Comparison of ENCODE assay signal across 9 cellular contexts in genomic region chr9:131366745-131367401, GRCh38. TPM values are rescaled to one million over a fixed set of nuclear protein-coding genes. Genes with fewer than 3 reads are reported as not detected.
DNase-seq lines count a peak whose midpoint lies in the region; ATAC-seq and TF ChIP-seq lines count a peak whose summit lies in the region.
"Had no signal": no experiment of that assay in that cellular context is flagged by ENCODE, and none has a peak within 500 bp of the region (broad histone marks: within the 10 kb centered on the region; RNA-seq: fewer than 3 reads in every experiment).

No MANE protein-coding gene starts in this region.

- H3K36me3 Mint-ChIP-seq in neural progenitor cell, result peaks cover under 1% of the 10 kb centered on the region
- H3K36me3 Mint-ChIP-seq in activated CD4-positive, alpha-beta T cell treated with anti-CD3 and anti-CD28 coated beads, Interleukin-2, amount 10 ng/mL, durations not matched to agents 24 days and 14 days (ENCODE audit: low read depth), result no peaks in the 10 kb centered on the region

- H3K27me3 ChIP-seq in neural progenitor cell, result no peaks in the 10 kb centered on the region

- peaks cover 8% of the 10 kb centered on the region for H3K4me1 Mint-ChIP-seq in neural progenitor cell
- peaks cover 4% of the 10 kb centered on the region for H3K4me1 Mint-ChIP-seq in activated CD4-positive, alpha-beta T cell treated with anti-CD3 and anti-CD28 coated beads, Interleukin-2, amount 10 ng/mL, durations not matched to agents 24 days and 14 days

- H3K9me3 ChIP-seq in neural progenitor cell (ENCODE audit: low read depth), result no peaks in the 10 kb centered on the region

- H3K27me3 Mint-ChIP-seq in neural progenitor cell (ENCODE audit: insufficient read depth, low read depth), result peaks cover 3% of the 10 kb centered on the region
- peaks cover 3% of the 10 kb centered on the region for H3K27me3 Mint-ChIP-seq in activated CD4-positive, alpha-beta T cell treated with anti-CD3 and anti-CD28 coated beads, Interleukin-2, amount 10 ng/mL, durations not matched to agents 24 days and 14 days

- H3K4me1 ChIP-seq in neural progenitor cell, result peaks cover 4% of the 10 kb centered on the region

- no peak overlapping the region for H3K9ac ChIP-seq in neural progenitor cell

- no peaks in the 10 kb centered on the region for H3K9me3 Mint-ChIP-seq in neural progenitor cell
- no peaks in the 10 kb centered on the region for H3K9me3 Mint-ChIP-seq in activated CD4-positive, alpha-beta T cell treated with anti-CD3 and anti-CD28 coated beads, Interleukin-2, amount 10 ng/mL, durations not matched to agents 24 days and 14 days

- ATAC-seq in esophagus mucosa (peak; percentile 40), GM18870 (IDR thresholded peaks at IDR 0.05; ENCODE audit: unreplicated experiment) (no peak), GM21447 (IDR thresholded peaks at IDR 0.05; ENCODE audit: unreplicated experiment) (no peak)
- no peak for ATAC-seq in activated CD4-positive, CD25-positive, alpha-beta regulatory T cell treated with anti-CD3 and anti-CD28 coated beads, Interleukin-2, amount 50 U/mL, for 24 hours

- H3K79me2 ChIP-seq in neural progenitor cell (ENCODE audit: low read depth), result peaks cover 2% of the 10 kb centered on the region

- no peak overlapping the region for H3K4me2 ChIP-seq in neural progenitor cell

- peak; percentile 73 for DNase-seq in EH (ENCODE audit: low read depth)
- DNase-seq in NCI-H524 treated with DMSO at 0.1 percent for 48 hours (lab: John Stamatoyannopoulos, UW), result peak; percentile 44
- peak; percentile 84 for DNase-seq in neural progenitor cell (ENCODE audit: low spot score)
- DNase-seq in activated CD4-positive, alpha-beta T cell treated with anti-CD3 and anti-CD28 coated beads, Interleukin-2, amount 10 ng/mL, durations not matched to agents 24 days and 14 days, result no peak

- peak overlapping the region; percentile 71 for H2AFZ ChIP-seq in neural progenitor cell (replicated peaks)

- H4K20me1 ChIP-seq in neural progenitor cell (ENCODE audit: low read depth), result no peaks in the 10 kb centered on the region

- peak overlapping the region; percentile 15 for H3K27ac Mint-ChIP-seq in neural progenitor cell
- H3K27ac Mint-ChIP-seq in activated CD4-positive, alpha-beta T cell treated with anti-CD3 and anti-CD28 coated beads, Interleukin-2, amount 10 ng/mL, durations not matched to agents 24 days and 14 days, result no peak overlapping the region

- peak; percentile 61 for TF ChIP-seq CTCF in neural progenitor cell (IDR thresholded peaks at IDR 0.05)

- intact Hi-C loops in activated CD4-positive, alpha-beta T cell treated with anti-CD3 and anti-CD28 coated beads, Interleukin-2, amount 10 ng/mL, durations not matched to agents 24 days and 14 days (cut with micrococcal nuclease), result no loop called here

- H3K4me3 ChIP-seq in neural progenitor cell, result no peak overlapping the region
- H3K4me3 ChIP-seq: skin epidermis had no signal

- H3K4me3 Mint-ChIP-seq in neural progenitor cell, result no peak overlapping the region
- H3K4me3 Mint-ChIP-seq in activated CD4-positive, alpha-beta T cell treated with anti-CD3 and anti-CD28 coated beads, Interleukin-2, amount 10 ng/mL, durations not matched to agents 24 days and 14 days, result no peak overlapping the region

- H3K27ac ChIP-seq in neural progenitor cell, result no peak overlapping the region

- peaks cover 4% of the 10 kb centered on the region for H3F3A ChIP-seq in neural progenitor cell (ENCODE audit: low read depth)

- H3K36me3 ChIP-seq in neural progenitor cell, result no peaks in the 10 kb centered on the region

RNA-seq across cellular contexts. Expression of gene PRRC2B, which starts 27.0 kb away (rescaled TPM):
- total RNA-seq in esophagus mucosa (82.9 TPM), neural progenitor cell (ENCODE audit: low replicate concordance) (139 and 148 TPM in 2 replicates)
- 114 and 128 TPM in 2 replicates for total RNA-seq in activated CD4-positive, alpha-beta T cell treated with anti-CD3 and anti-CD28 coated beads, Interleukin-2, amount 10 ng/mL, durations not matched to agents 24 days and 14 days
